Comparison of ENCODE assay signal across 8 cellular contexts in the genomic region with DNA sequence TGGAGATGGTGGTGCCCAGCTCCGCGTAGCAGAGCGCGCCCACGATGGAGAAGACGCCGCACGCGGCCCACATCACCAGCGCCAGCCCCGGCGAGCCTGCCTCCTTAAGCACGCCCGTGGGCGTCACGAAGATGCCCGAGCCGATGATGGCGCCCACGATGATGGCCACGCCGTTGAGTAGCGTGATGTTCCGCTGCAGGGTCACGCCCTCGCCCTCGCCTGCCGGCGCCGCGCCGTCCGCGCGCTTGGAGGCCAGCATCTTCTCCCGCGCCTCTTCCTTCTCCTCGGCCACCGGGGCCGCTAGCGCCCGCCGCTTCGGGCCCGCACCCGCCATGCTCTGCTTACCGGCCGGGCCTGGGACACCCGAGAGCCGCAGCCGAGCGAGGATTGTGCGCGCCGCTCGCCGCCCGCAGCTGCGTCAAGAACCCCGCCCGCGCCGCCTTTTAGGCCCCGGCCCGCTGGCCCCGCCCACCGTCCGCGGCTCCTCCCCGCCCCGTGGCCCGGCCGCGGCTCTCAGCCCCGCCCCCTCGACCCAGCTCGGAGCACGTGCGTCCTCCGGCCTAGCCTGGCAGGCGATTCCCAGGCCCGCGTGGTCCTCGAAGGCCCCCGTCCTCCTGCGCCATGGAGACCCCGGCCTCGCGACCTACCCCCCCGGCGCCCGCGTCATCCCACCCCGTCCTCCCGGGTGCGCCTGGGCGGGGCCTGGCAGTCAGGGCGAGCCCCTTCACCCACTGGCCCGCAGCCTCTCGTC. TPM values are rescaled to one million over a fixed set of nuclear protein-coding genes. Genes with fewer than 3 reads are reported as not detected.
DNase-seq lines count a peak whose midpoint lies in the region; ATAC-seq and TF ChIP-seq lines count a peak whose summit lies in the region.
"Not testable (repeated sequence)": the region's sequence is repeated elsewhere in the genome, so short reads cannot be mapped to it uniquely, and the experiment has no call there.

No MANE protein-coding gene starts in this region.

- POLR2A ChIA-PET in activated CD4-positive, alpha-beta T cell treated with anti-CD3 and anti-CD28 coated beads, Interleukin-2, amount 10 ng/mL, durations not matched to agents 7 days and 5 days (lab: Charles Lee): interaction anchor here (0.6 kb wide), 1 partner anchor 665 kb away, joined by 4 read pairs; no protein-coding TSS in a partner anchor

- H3K36me3 Mint-ChIP-seq in activated CD4-positive, alpha-beta T cell treated with anti-CD3 and anti-CD28 coated beads, Interleukin-2, amount 10 ng/mL, durations not matched to agents 7 days and 5 days (ENCODE audit: low read depth): not testable (repeated sequence)

- H3K27me3 Mint-ChIP-seq in activated CD4-positive, alpha-beta T cell treated with anti-CD3 and anti-CD28 coated beads, Interleukin-2, amount 10 ng/mL, durations not matched to agents 7 days and 5 days: not testable (repeated sequence)

- DNase-seq in ACHN (peak; percentile 83), NCI-H82 (lab: John Stamatoyannopoulos, UW) (peak; percentile 88), choroid plexus epithelial cell (ENCODE audit: low read depth) (peak; percentile 78)
- DNase-seq in activated CD4-positive, alpha-beta T cell treated with anti-CD3 and anti-CD28 coated beads, Interleukin-2, amount 10 ng/mL, durations not matched to agents 7 days and 5 days: peak; percentile 87
- DNase-seq in kidney epithelial cell (ENCODE audit: low read depth): not testable (repeated sequence)
- DNase-seq in stimulated activated CD4-positive, alpha-beta T cell treated with anti-CD3 and anti-CD28 coated beads, Interleukin-12 subunit alpha, Interleukin-12 subunit beta, amount 100 ng/mL, for 24 hours (ENCODE audit: low read depth in 2 of 2): peak; percentile 85 to 90

- peak overlapping the region; percentile 92 for H3K27ac Mint-ChIP-seq in activated CD4-positive, alpha-beta T cell treated with anti-CD3 and anti-CD28 coated beads, Interleukin-2, amount 10 ng/mL, durations not matched to agents 7 days and 5 days

- not testable (repeated sequence) for TF ChIP-seq CTCF in choroid plexus epithelial cell (conservative IDR thresholded peaks at IDR 0.05; ENCODE audit: low read depth, low read length); kidney epithelial cell (IDR thresholded peaks at IDR 0.05; ENCODE audit: insufficient read depth, low read length, poor library complexity, severe bottlenecking)

- ATAC-seq in GM18909 (IDR thresholded peaks at IDR 0.05; ENCODE audit: poor library complexity, unreplicated experiment) (peak; percentile 40), HG03565 (IDR thresholded peaks at IDR 0.05; ENCODE audit: unreplicated experiment) (peak; percentile 29)

- H3K36me3 ChIP-seq in kidney epithelial cell (ENCODE audit: control insufficient read depth, insufficient read depth, low read length): not testable (repeated sequence)

- H3K9me3 Mint-ChIP-seq in activated CD4-positive, alpha-beta T cell treated with anti-CD3 and anti-CD28 coated beads, Interleukin-2, amount 10 ng/mL, durations not matched to agents 7 days and 5 days: not testable (repeated sequence)

- peak overlapping the region; percentile 91 for H3K4me3 Mint-ChIP-seq in activated CD4-positive, alpha-beta T cell treated with anti-CD3 and anti-CD28 coated beads, Interleukin-2, amount 10 ng/mL, durations not matched to agents 7 days and 5 days

- not testable (repeated sequence) for H3K27me3 ChIP-seq in kidney epithelial cell (ENCODE audit: control insufficient read depth, insufficient read depth, low read length)

- peak overlapping the region; percentile 75 for H3K4me3 ChIP-seq in choroid plexus epithelial cell (ENCODE audit: low read depth, low read length)
- H3K4me3 ChIP-seq in kidney epithelial cell (ENCODE audit: low read depth, low read length): peak overlapping the region; percentile 62

- CTCF ChIA-PET in activated CD4-positive, alpha-beta T cell treated with anti-CD3 and anti-CD28 coated beads, Interleukin-2, amount 10 ng/mL, durations not matched to agents 7 days and 5 days (lab: Charles Lee): not testable (repeated sequence)

- peaks cover 25% of the 10 kb centered on the region for H3K4me1 Mint-ChIP-seq in activated CD4-positive, alpha-beta T cell treated with anti-CD3 and anti-CD28 coated beads, Interleukin-2, amount 10 ng/mL, durations not matched to agents 7 days and 5 days

- in situ Hi-C loops in ACHN (cut with HindIII; ENCODE audit: low pct_ligation_motif_present, low pct_unique_long_range_greater_than_20kb, low sequenced_read_pairs): not testable (repeated sequence)

RNA-seq across cellular contexts. Expression of a gene that starts 49.6 kb away (rescaled TPM):
- total RNA-seq in activated CD4-positive, alpha-beta T cell treated with anti-CD3 and anti-CD28 coated beads, Interleukin-2, amount 10 ng/mL, durations not matched to agents 7 days and 5 days: 100 to 1,000 TPM; 351 to 357 TPM
- 0.27 and 1.0 TPM in 2 replicates for total RNA-seq in kidney epithelial cell

Comparison
In these comparisons a context has a peak if more than half of its experiments do, and no peak if none do; other contexts are left out.
1. RNA of a gene that starts 49.6 kb away (total RNA-seq): 351 to 357 TPM in activated CD4-positive, alpha-beta T cell treated with anti-CD3 and anti-CD28 coated beads, Interleukin-2, amount 10 ng/mL, durations not matched to agents 7 days and 5 days; 0.27 to 1.0 TPM in kidney epithelial cell; every median in the first group is over 100 times any median in the second.